Comparison of ENCODE assay signal across 8 cellular contexts in genomic region chr19:37551123-37551993, GRCh38. TPM values are rescaled to one million over a fixed set of nuclear protein-coding genes. Genes with fewer than 3 reads are reported as not detected.
A peak's percentile ranks its signal among the peaks of the same experiment; 100 is the strongest.
DNase-seq lines count a peak whose midpoint lies in the region; ATAC-seq and TF ChIP-seq lines count a peak whose summit lies in the region.

No MANE protein-coding gene starts in this region.

- intact Hi-C loops in CD8-positive, alpha-beta T cell (cut with DNase I, micrococcal nuclease) = no loop called here

- peaks cover 41% of the 10 kb centered on the region for H3K36me3 Mint-ChIP-seq in CD8-positive, alpha-beta T cell

- POLR2A ChIA-PET in CD8-positive, alpha-beta T cell (lab: Charles Lee) = interaction anchor here (0.6 kb wide), 1 partner anchor 1021 kb away, joined by 4 read pairs; no protein-coding TSS in a partner anchor

- CTCF ChIA-PET in CD8-positive, alpha-beta T cell (lab: Charles Lee) = interaction anchor here (1.1 kb wide), 1 partner anchor 159 kb away, joined by 3 read pairs; no protein-coding TSS in a partner anchor

- H3K79me2 ChIP-seq in hepatocyte = no peaks in the 10 kb centered on the region

- no peaks in the 10 kb centered on the region for H3K9me2 ChIP-seq in hepatocyte (replicated peaks; ENCODE audit: insufficient read depth)

- H3K4me1 ChIP-seq in CD8-positive, alpha-beta T cell (ENCODE audit: insufficient read depth, low read length) = no peaks in the 10 kb centered on the region
- no peaks in the 10 kb centered on the region for H3K4me1 ChIP-seq in hepatocyte (ENCODE audit: insufficient read depth)

- no peaks in the 10 kb centered on the region for H4K20me1 ChIP-seq in hepatocyte (ENCODE audit: insufficient read depth, poor library complexity, severe bottlenecking)

- peak in 5 of 7 experiments; percentile 8 to 56 (median 32) for DNase-seq in CD8-positive, alpha-beta T cell
- DNase-seq in HuH-7 (ENCODE audit: low spot score) (peak; percentile 75), germinal center (ENCODE audit: low spot score) (peak; percentile 88), hepatocyte (ENCODE audit: low spot score) (no peak), DMS79 (lab: John Stamatoyannopoulos, UW) (no peak)
- DNase-seq in activated CD8-positive, alpha-beta memory T cell treated with anti-CD3 and anti-CD28 coated beads, Interleukin-2, amount 50 U/mL, for 48 hours = peak; percentile 82
- DNase-seq in stimulated activated CD4-positive, alpha-beta T cell treated with anti-CD3 and anti-CD28 coated beads, Interleukin-12 subunit alpha, Interleukin-12 subunit beta, amount 100 ng/mL, for 4 hours = peak; percentile 39

- H3K9me3 Mint-ChIP-seq in CD8-positive, alpha-beta T cell = peaks cover 50% of the 10 kb centered on the region

- H3K4me3 Mint-ChIP-seq in CD8-positive, alpha-beta T cell = peak overlapping the region; percentile 84

- H3K27ac ChIP-seq in CD8-positive, alpha-beta T cell (ENCODE audit: low read depth, low read length) = no peak overlapping the region
- H3K27ac ChIP-seq in hepatocyte = no peak overlapping the region

- peaks cover 3% of the 10 kb centered on the region for H3K27me3 Mint-ChIP-seq in CD8-positive, alpha-beta T cell (ENCODE audit: low read depth)

- H3K36me3 ChIP-seq in CD8-positive, alpha-beta T cell (ENCODE audit: insufficient read depth, low read length) = no peaks in the 10 kb centered on the region
- H3K36me3 ChIP-seq in hepatocyte (replicated peaks; ENCODE audit: insufficient read depth, low read depth) = no peaks in the 10 kb centered on the region

- ATAC-seq in CD8-positive, alpha-beta T cell = peak; percentile 75
- ATAC-seq in GM19023 (IDR thresholded peaks at IDR 0.05; ENCODE audit: unreplicated experiment) = no peak

- H3K4me3 ChIP-seq in CD8-positive, alpha-beta T cell (ENCODE audit: low read depth, low read length) = peak overlapping the region; percentile 33
- H3K4me3 ChIP-seq in hepatocyte = no peak overlapping the region

- 96% methylated on average over 42 of the region's 65 CpGs for WGBS in hepatocyte (ENCODE audit: low lambda C conversion rate, missing lambda C conversion rate)

- peak overlapping the region; percentile 86 for H3K27ac Mint-ChIP-seq in CD8-positive, alpha-beta T cell

- no peak overlapping the region for H2AFZ ChIP-seq in hepatocyte

- no peak overlapping the region for H3K4me2 ChIP-seq in hepatocyte

- H3K27me3 ChIP-seq in CD8-positive, alpha-beta T cell (ENCODE audit: insufficient read depth, low read length) = no peaks in the 10 kb centered on the region
- H3K27me3 ChIP-seq in hepatocyte = no peaks in the 10 kb centered on the region

- TF ChIP-seq CTCF in CD8-positive, alpha-beta T cell (IDR thresholded peaks at IDR 0.05) = no peak
- no peak for TF ChIP-seq CTCF in hepatocyte (IDR thresholded peaks at IDR 0.05; ENCODE audit: poor library complexity)

- peaks cover 2% of the 10 kb centered on the region for H3K4me1 Mint-ChIP-seq in CD8-positive, alpha-beta T cell (ENCODE audit: low read depth)

- peaks cover 39% of the 10 kb centered on the region for H3K9me3 ChIP-seq in CD8-positive, alpha-beta T cell (ENCODE audit: low read length)
- H3K9me3 ChIP-seq in hepatocyte (ENCODE audit: low read depth) = peaks cover 34% of the 10 kb centered on the region

RNA-seq across cellular contexts. Expression of gene ZNF571, which starts 43.2 kb away (rescaled TPM):
- 10 to 100 TPM; 30.5 to 30.8 TPM for total RNA-seq in CD8-positive, alpha-beta T cell
- total RNA-seq in hepatocyte = 5.6 and 5.7 TPM in 2 replicates
- polyA plus RNA-seq in hepatocyte = 1.5 and 3.6 TPM in 2 replicates

RNA-seq across cellular contexts. Expression of gene ZNF540, which starts 43.3 kb away (rescaled TPM):
- total RNA-seq in CD8-positive, alpha-beta T cell = 10 to 100 TPM; 17.8 to 20.1 TPM
- total RNA-seq in hepatocyte = 0.76 and 1.7 TPM in 2 replicates
- 1.3 and 1.9 TPM in 2 replicates for polyA plus RNA-seq in hepatocyte

RNA-seq across cellular contexts. Expression of gene ZNF793, which starts 44.6 kb away (rescaled TPM):
- total RNA-seq in CD8-positive, alpha-beta T cell = 1 to 10 TPM; 2.4 to 3.3 TPM
- 5.1 and 5.8 TPM in 2 replicates for total RNA-seq in hepatocyte
- polyA plus RNA-seq in hepatocyte = 6.0 and 6.2 TPM in 2 replicates

Comparison
In these comparisons a context has a peak if more than half of its experiments do, and no peak if none do; other contexts are left out.
1. DNase-seq: peak in CD8-positive, alpha-beta T cell (5 of 7), HuH-7 (single experiment), activated CD8-positive, alpha-beta memory T cell treated with anti-CD3 and anti-CD28 coated beads, Interleukin-2, amount 50 U/mL, for 48 hours (single experiment), germinal center (single experiment) and stimulated activated CD4-positive, alpha-beta T cell treated with anti-CD3 and anti-CD28 coated beads, Interleukin-12 subunit alpha, Interleukin-12 subunit beta, amount 100 ng/mL, for 4 hours (single experiment); none in hepatocyte (single experiment) and DMS79 (single experiment).